14 cellular contexts compared by ENCODE assay signal in genomic region chr12:108594-108993, GRCh38. TPM values are rescaled to one million over a fixed set of nuclear protein-coding genes. Genes with fewer than 3 reads are reported as not detected.
DNase-seq lines count a peak whose midpoint lies in the region; ATAC-seq and TF ChIP-seq lines count a peak whose summit lies in the region.
"Had no signal": no experiment of that assay in that cellular context is flagged by ENCODE, and none has a peak within 500 bp of the region (broad histone marks: within the 10 kb centered on the region; RNA-seq: fewer than 3 reads in every experiment).

No MANE protein-coding gene starts in this region.

- no peak for TF ChIP-seq POLR2A in HCT116 (IDR thresholded peaks at IDR 0.05; ENCODE audit: borderline replicate concordance, extremely low read depth, insufficient read depth, insufficient read length)

- no peak for TF ChIP-seq RAD21 in HCT116 (IDR thresholded peaks at IDR 0.05; ENCODE audit: low read depth)

- no peaks in the 10 kb centered on the region for H3K36me3 ChIP-seq in BLaER1 treated with 17β-estradiol and CSF1 and Interleukin-3, amounts not matched to agents 10 nM and 100 nM
- H3K36me3 ChIP-seq in HCT116 (ENCODE audit: control insufficient read depth in 1 of 2, insufficient read depth in 2 of 2, low read length in 2 of 2) (no peaks in the 10 kb centered on the region), SJCRH30 (no peaks in the 10 kb centered on the region), lower lobe of right lung (no peaks in the 10 kb centered on the region)
- H3K36me3 ChIP-seq: cardiac muscle cell, prostate gland, SJSA1 had no signal

- no peaks in the 10 kb centered on the region for H3K79me2 ChIP-seq in HCT116 (ENCODE audit: insufficient read depth, low read length)

- no peaks in the 10 kb centered on the region for H3K9me2 ChIP-seq in HCT116 (ENCODE audit: insufficient read depth)

- no peak overlapping the region for H3K9ac ChIP-seq in BLaER1 treated with 17β-estradiol and CSF1 and Interleukin-3, amounts not matched to agents 10 nM and 100 nM
- no peak overlapping the region for H3K9ac ChIP-seq in HCT116 (ENCODE audit: low read length)

- intact Hi-C loops in HCT116 (cut with micrococcal nuclease) (no loop called here), lower lobe of right lung (cut with DNase I) (no loop called here)

- no TSS peak for BruUV-seq in HCT116 (replicated peaks; lab: Mats Ljungman, UMichigan)

- H3K4me3 ChIP-seq in BLaER1 treated with 17β-estradiol and CSF1 and Interleukin-3, amounts not matched to agents 10 nM and 100 nM: no peak overlapping the region
- H3K4me3 ChIP-seq in HCT116 (replicated peaks in 1 of 2; ENCODE audit: low read depth in 1 of 2, low read length in 2 of 2) (no peak overlapping the region), SJCRH30 (no peak overlapping the region), lower lobe of right lung (peak overlapping the region; percentile 40)
- H3K4me3 ChIP-seq: cardiac muscle cell, prostate gland, SJSA1 had no signal

- H2AFZ ChIP-seq in HCT116 (ENCODE audit: low read depth, low read length, poor library complexity, severe bottlenecking): no peak overlapping the region

- H3K27ac ChIP-seq in BLaER1 treated with 17β-estradiol and CSF1 and Interleukin-3, amounts not matched to agents 10 nM and 100 nM: 0 out of 22 replicates have a peak overlapping the region, but pooled peaks of 1 of the 11 experiments have one; percentile 1
- H3K27ac ChIP-seq in HCT116 (ENCODE audit: low read depth, low read length) (no peak overlapping the region), SJCRH30 (no peak overlapping the region), lower lobe of right lung (no peak overlapping the region)
- H3K27ac ChIP-seq: cardiac muscle cell, prostate gland, SJSA1 had no signal

- POLR2A ChIA-PET in HCT116 (lab: Charles Lee): no interaction called here

- peaks cover 51 to 72% (median 57%) of the 10 kb centered on the region in 10 experiments for H3K4me1 ChIP-seq in BLaER1 treated with 17β-estradiol and CSF1 and Interleukin-3, amounts not matched to agents 10 nM and 100 nM
- H3K4me1 ChIP-seq in HCT116 (ENCODE audit: control insufficient read depth in 1 of 2, insufficient read depth in 2 of 2, low read length in 2 of 2) (peaks cover 12 to 24% of the 10 kb centered on the region in 2 experiments), SJCRH30 (peaks cover 15% of the 10 kb centered on the region), lower lobe of right lung (peaks cover 5% of the 10 kb centered on the region)
- H3K4me1 ChIP-seq: SJSA1 had no signal

- 0 out of 22 replicates have a peak, but pooled peaks cover 0 to 3% (median 0%) of the 10 kb centered on the region in 11 experiments for H3K9me3 ChIP-seq in BLaER1 treated with 17β-estradiol and CSF1 and Interleukin-3, amounts not matched to agents 10 nM and 100 nM (replicated peaks in 1 of 11)
- no peaks in the 10 kb centered on the region for H3K9me3 ChIP-seq in HCT116 (ENCODE audit: control insufficient read depth in 1 of 2, insufficient read depth in 1 of 2, low read depth in 1 of 2, low read length in 2 of 2)
- no peaks in the 10 kb centered on the region for H3K9me3 ChIP-seq in SJCRH30 (replicated peaks)
- H3K9me3 ChIP-seq in lower lobe of right lung: no peaks in the 10 kb centered on the region
- H3K9me3 ChIP-seq: prostate gland, SJSA1 had no signal

- ATAC-seq in HCT116: peak; percentile 43
- no peak for ATAC-seq in lower lobe of right lung
- ATAC-seq in GM21723 (IDR thresholded peaks at IDR 0.05; ENCODE audit: unreplicated experiment): no peak
- ATAC-seq in GM19455 (IDR thresholded peaks at IDR 0.05; ENCODE audit: unreplicated experiment): no peak
- no peak for ATAC-seq in GM19035 (IDR thresholded peaks at IDR 0.05; ENCODE audit: unreplicated experiment)
- no peak for ATAC-seq in HG03460 (IDR thresholded peaks at IDR 0.05; ENCODE audit: unreplicated experiment)

- CTCF ChIA-PET in HCT116 (lab: Charles Lee): interaction anchor here (1.8 to 2.2 kb wide), 2 partner anchors 44 to 111 kb away, joined by 5 to 6 read pairs; no protein-coding TSS in a partner anchor

- no peaks in the 10 kb centered on the region for H4K20me1 ChIP-seq in BLaER1 treated with 17β-estradiol and CSF1 and Interleukin-3, amounts not matched to agents 10 nM and 100 nM
- no peaks in the 10 kb centered on the region for H4K20me1 ChIP-seq in HCT116 (ENCODE audit: insufficient read depth)

- peak overlapping the region; percentile 44 to 70 (median 54); a peak in 17 of 22 replicates for H3K4me2 ChIP-seq in BLaER1 treated with 17β-estradiol and CSF1 and Interleukin-3, amounts not matched to agents 10 nM and 100 nM
- peak overlapping the region; percentile 10; the same call in 1 of the 2 replicates for H3K4me2 ChIP-seq in HCT116 (ENCODE audit: low read length)

- RAD21 ChIA-PET in HCT116 (lab: Charles Lee; ENCODE audit: low non-redundant PET in 1 of 2, low total read pairs in 2 of 2, uncharacterized antibody in 2 of 2, unreplicated experiment in 2 of 2): no interaction called here

- H3K27me3 ChIP-seq in BLaER1 treated with 17β-estradiol and CSF1 and Interleukin-3, amounts not matched to agents 10 nM and 100 nM: no peaks in the 10 kb centered on the region
- H3K27me3 ChIP-seq in HCT116 (ENCODE audit: insufficient read depth, low read length) (no peaks in the 10 kb centered on the region), SJCRH30 (peaks cover 3% of the 10 kb centered on the region; the same call in 1 of the 2 replicates), lower lobe of right lung (ENCODE audit: low read depth) (peaks cover 11% of the 10 kb centered on the region)
- H3K27me3 ChIP-seq: cardiac muscle cell had no signal

- no peak for DNase-seq in HCT116 (ENCODE audit: low read depth, low spot score)
- peak; percentile 52 to 59 for DNase-seq in SJCRH30
- no peak for DNase-seq in lower lobe of right lung
- DNase-seq: activated CD4-positive, alpha-beta T cell treated with anti-CD3 and anti-CD28 coated beads, Interleukin-2, amount 10 ng/mL, durations not matched to agents 24 days and 14 days; activated effector memory CD4-positive, alpha-beta T cell treated with anti-CD3 and anti-CD28 coated beads, Interleukin-2, amount 50 U/mL, for 16 hours; CD4-positive, CD25-positive, alpha-beta regulatory T cell had no signal

- no peak for TF ChIP-seq CTCF in HCT116 (IDR thresholded peaks at IDR 0.05 in 2 of 3, conservative IDR thresholded peaks at IDR 0.05 in 1 of 3; ENCODE audit: borderline replicate concordance in 1 of 3, insufficient read depth in 1 of 3, low read depth in 2 of 3, low read length in 2 of 3)
- TF ChIP-seq CTCF in lower lobe of right lung (IDR thresholded peaks at IDR 0.05): no peak

TF ChIP-seq in HCT116, 20 proteins besides CTCF, POLR2A, EP300 and RAD21:
- TF ChIP-seq TCF7L2 (IDR thresholded peaks at IDR 0.05; ENCODE audit: borderline replicate concordance, extremely low read depth, insufficient read depth, insufficient read length) (peak; percentile 71), SRF (IDR thresholded peaks at IDR 0.05; ENCODE audit: low read depth) (no peak), ELF1 (IDR thresholded peaks at IDR 0.05; ENCODE audit: borderline replicate concordance, low read depth) (no peak), SP1 (IDR thresholded peaks at IDR 0.05; ENCODE audit: low read depth) (no peak), ZBTB33 (IDR thresholded peaks at IDR 0.05; ENCODE audit: extremely low read depth, insufficient replicate concordance, low read length) (no peak), JUND (IDR thresholded peaks at IDR 0.05) (no peak)

RNA-seq across cellular contexts. Expression of gene IQSEC3, which starts 42.0 kb away (rescaled TPM):
- total RNA-seq in HCT116 (2021; ENCODE audit: unreplicated experiment): not detected
- not detected in 2 replicates for polyA plus RNA-seq in HCT116 (2012)
- 0.05 TPM in 1 of 2 replicates, not detected in the other for total RNA-seq in SJCRH30 (2014; rRNA removed; shearing (Covaris generic))
- 10.7 TPM for total RNA-seq in lower lobe of right lung
- total RNA-seq: SJSA1 had no signal

Comparison
In these comparisons a context has a peak if more than half of its experiments do, and no peak if none do; other contexts are left out.
1. DNase-seq: peak in SJCRH30 (2 of 2); none in HCT116 (single experiment) and lower lobe of right lung (single experiment).
2. RNA of gene IQSEC3, which starts 42.0 kb away (total RNA-seq): 10.7 TPM in lower lobe of right lung (single experiment); not detected in HCT116 (single experiment) and 0.05 TPM in SJCRH30; every median in the first group is over 10 times any median in the second.